In the genomic region with DNA sequence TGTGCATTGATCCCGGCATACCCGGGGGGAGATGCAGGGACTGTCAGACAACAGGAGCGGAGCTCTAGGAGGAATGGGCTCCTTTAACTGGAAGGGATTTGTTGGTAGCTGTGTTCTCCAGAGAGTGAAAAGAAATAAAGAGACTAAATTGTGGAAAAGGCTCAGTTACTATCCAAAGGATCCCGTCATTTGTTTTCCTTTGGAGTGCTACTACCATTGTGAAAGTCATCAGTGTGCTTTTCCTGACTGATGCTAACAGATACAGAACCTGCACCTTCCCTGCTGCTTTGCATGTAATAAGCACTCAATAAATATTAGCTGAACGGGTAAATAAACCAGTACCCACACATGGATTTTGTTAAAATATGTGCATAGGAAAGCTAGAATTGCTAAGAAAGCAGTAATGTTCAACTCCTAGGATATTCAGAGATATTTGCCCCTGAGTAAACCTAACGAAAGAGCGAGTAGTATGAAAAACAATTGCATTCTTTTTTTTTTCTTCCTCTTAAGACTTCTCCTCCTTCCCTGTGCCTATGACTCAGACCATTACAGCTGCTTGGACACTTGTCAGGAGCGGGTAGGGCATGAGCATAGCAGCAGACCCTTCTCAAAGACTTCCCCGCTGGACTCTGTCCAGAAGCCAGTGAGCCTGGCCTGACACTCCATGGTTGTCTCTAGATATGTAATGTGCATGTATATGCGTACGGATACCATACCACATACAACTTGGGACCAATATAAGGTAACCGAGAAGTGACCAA, we compare ENCODE assay signal across 11 cellular contexts. TPM values are rescaled to one million over a fixed set of nuclear protein-coding genes. Genes with fewer than 3 reads are reported as not detected.
DNase-seq lines count a peak whose midpoint lies in the region; ATAC-seq and TF ChIP-seq lines count a peak whose summit lies in the region.
"Had no signal": no experiment of that assay in that cellular context is flagged by ENCODE, and none has a peak within 500 bp of the region (broad histone marks: within the 10 kb centered on the region; RNA-seq: fewer than 3 reads in every experiment).

No MANE protein-coding gene starts in this region.

- CTCF ChIA-PET in CD4-positive, alpha-beta T cell (lab: Charles Lee) = interaction anchor here (1.4 kb wide), 1 partner anchor 17 kb away, joined by 3 read pairs; no protein-coding TSS in a partner anchor

- peak overlapping the region in 13 of 21 experiments; percentile 1 to 71 (median 29) for H3K27ac ChIP-seq in skin epidermis
- no peak overlapping the region for H3K27ac ChIP-seq in CD4-positive, alpha-beta T cell (ENCODE audit: low read depth, low read length)

- H3K4me3 Mint-ChIP-seq in CD4-positive, alpha-beta T cell = no peak overlapping the region
- H3K4me3 Mint-ChIP-seq in activated T-cell treated with anti-CD3 and anti-CD28 coated beads, Interleukin-2, amount 50 U/mL, for 4 hours = no peak overlapping the region
- no peak overlapping the region for H3K4me3 Mint-ChIP-seq in endothelial cell (ENCODE audit: unreplicated experiment)
- H3K4me3 Mint-ChIP-seq: type B pancreatic cell had no signal

- POLR2A ChIA-PET in CD4-positive, alpha-beta T cell (lab: Charles Lee) = no interaction called here

- H3K9me3 Mint-ChIP-seq in CD4-positive, alpha-beta T cell = no peaks in the 10 kb centered on the region
- H3K9me3 Mint-ChIP-seq in activated T-cell treated with anti-CD3 and anti-CD28 coated beads, Interleukin-2, amount 50 U/mL, for 4 hours = no peaks in the 10 kb centered on the region
- H3K9me3 Mint-ChIP-seq in endothelial cell (ENCODE audit: unreplicated experiment) = no peaks in the 10 kb centered on the region
- H3K9me3 Mint-ChIP-seq: type B pancreatic cell had no signal

- H3K4me1 Mint-ChIP-seq in CD4-positive, alpha-beta T cell (ENCODE audit: low read depth) = no peaks in the 10 kb centered on the region
- no peaks in the 10 kb centered on the region for H3K4me1 Mint-ChIP-seq in activated T-cell treated with anti-CD3 and anti-CD28 coated beads, Interleukin-2, amount 50 U/mL, for 4 hours (ENCODE audit: low read depth)
- H3K4me1 Mint-ChIP-seq in endothelial cell (ENCODE audit: unreplicated experiment) = peaks cover 7% of the 10 kb centered on the region

- ATAC-seq in left lobe of liver = peak; percentile 34
- no peak for ATAC-seq in CD4-positive, alpha-beta T cell (ENCODE audit: poor library complexity)
- ATAC-seq in activated T-cell treated with anti-CD3 and anti-CD28 coated beads, Interleukin-2, amount 50 U/mL, for 4 hours = no peak

- no peaks in the 10 kb centered on the region for H3K27me3 Mint-ChIP-seq in CD4-positive, alpha-beta T cell
- no peaks in the 10 kb centered on the region for H3K27me3 Mint-ChIP-seq in activated T-cell treated with anti-CD3 and anti-CD28 coated beads, Interleukin-2, amount 50 U/mL, for 4 hours (ENCODE audit: low read depth)
- no peaks in the 10 kb centered on the region for H3K27me3 Mint-ChIP-seq in endothelial cell (ENCODE audit: unreplicated experiment)
- H3K27me3 Mint-ChIP-seq: type B pancreatic cell had no signal

- no peak overlapping the region for H3K4me3 ChIP-seq in skin epidermis

- no peaks in the 10 kb centered on the region for H3K9me3 ChIP-seq in CD4-positive, alpha-beta T cell (ENCODE audit: control insufficient read depth, low read length)

- no peaks in the 10 kb centered on the region for H3K36me3 Mint-ChIP-seq in CD4-positive, alpha-beta T cell (ENCODE audit: low read depth)
- H3K36me3 Mint-ChIP-seq in activated T-cell treated with anti-CD3 and anti-CD28 coated beads, Interleukin-2, amount 50 U/mL, for 4 hours (ENCODE audit: insufficient read depth) = no peaks in the 10 kb centered on the region
- H3K36me3 Mint-ChIP-seq in endothelial cell (ENCODE audit: low read depth, unreplicated experiment) = peaks cover 4% of the 10 kb centered on the region

- DNase-seq in HT1080 (ENCODE audit: low read depth) (peak; percentile 67), dermis blood vessel endothelial cell (peak; percentile 12), left lobe of liver (ENCODE audit: low spot score) (no peak), ureter (ENCODE audit: low spot score) (no peak), endothelial cell (ENCODE audit: low spot score) (no peak)
- DNase-seq in CD4-positive, alpha-beta T cell = no peak
- no peak for DNase-seq in activated T-cell treated with anti-CD3 and anti-CD28 coated beads, Interleukin-2, amount 50 U/mL, for 4 hours
- DNase-seq: stimulated activated CD4-positive, alpha-beta T cell treated with anti-CD3 and anti-CD28 coated beads, Interleukin-2, amount 100 ng/mL, for 24 hours; SW 1271 had no signal

- intact Hi-C loops in CD4-positive, alpha-beta T cell (cut with DNase I, micrococcal nuclease) = no loop called here

- no peaks in the 10 kb centered on the region for H3K27me3 ChIP-seq in CD4-positive, alpha-beta T cell (ENCODE audit: control insufficient read depth, insufficient read depth, low read length)

- H3K27ac Mint-ChIP-seq in CD4-positive, alpha-beta T cell = no peak overlapping the region
- no peak overlapping the region for H3K27ac Mint-ChIP-seq in endothelial cell (ENCODE audit: unreplicated experiment)
- H3K27ac Mint-ChIP-seq: type B pancreatic cell had no signal

- no peak for TF ChIP-seq CTCF in CD4-positive, alpha-beta T cell (IDR thresholded peaks at IDR 0.05)
- no peak for TF ChIP-seq CTCF in endothelial cell (IDR thresholded peaks at IDR 0.05; ENCODE audit: unreplicated experiment)

RNA-seq across cellular contexts. Expression of gene PTGFRN, which starts 41.6 kb away (rescaled TPM):
- total RNA-seq in HT1080 (2014; rRNA removed; shearing (Covaris generic)) = 48.7 and 54.1 TPM in 2 replicates
- polyA plus RNA-seq in HT1080 (2015; cell fraction: cytosol; rRNA removed) = 94.4 and 124 TPM in 2 replicates
- polyA plus RNA-seq in HT1080 (2015; cell fraction: nucleus; rRNA removed) = 152 and 164 TPM in 2 replicates
- total RNA-seq in dermis blood vessel endothelial cell = 71.8 and 76.4 TPM in 2 replicates
- total RNA-seq in left lobe of liver = 11.9 TPM
- 103 TPM for total RNA-seq in ureter
- total RNA-seq in CD4-positive, alpha-beta T cell = under 1 TPM; 0.38 to 0.45 TPM
- total RNA-seq in activated T-cell treated with anti-CD3 and anti-CD28 coated beads, Interleukin-2, amount 50 U/mL, for 4 hours = 10 to 100 TPM in 2 of 3 donors, 1 to 10 TPM in 1; 10.0 to 17.0 (median 15.5) TPM
- total RNA-seq in endothelial cell (ENCODE audit: unreplicated experiment) = 23.7 TPM

RNA-seq across cellular contexts. Expression of gene CD101, which starts 50.2 kb away (rescaled TPM):
- total RNA-seq in HT1080 (2014; rRNA removed; shearing (Covaris generic)) = 0.03 and 0.06 TPM in 2 replicates
- 0.09 and 0.52 TPM in 2 replicates for polyA plus RNA-seq in HT1080 (2015; cell fraction: cytosol; rRNA removed)
- polyA plus RNA-seq in HT1080 (2015; cell fraction: nucleus; rRNA removed) = 0.87 and 1.1 TPM in 2 replicates
- total RNA-seq in dermis blood vessel endothelial cell (0.17 and 0.19 TPM in 2 replicates), left lobe of liver (0.15 TPM), ureter (1.1 TPM), endothelial cell (ENCODE audit: unreplicated experiment) (0.10 TPM)
- total RNA-seq in CD4-positive, alpha-beta T cell = 1 to 10 TPM; 2.1 to 2.2 TPM
- 1 to 10 TPM in 2 of 3 donors, under 1 TPM in 1; 0.65 to 1.2 (median 1.2) TPM for total RNA-seq in activated T-cell treated with anti-CD3 and anti-CD28 coated beads, Interleukin-2, amount 50 U/mL, for 4 hours

Comparison
In these comparisons a context has a peak if more than half of its experiments do, and no peak if none do; other contexts are left out.
1. DNase-seq: peak in HT1080 (single experiment) and dermis blood vessel endothelial cell (single experiment); none in left lobe of liver (single experiment), ureter (single experiment), CD4-positive, alpha-beta T cell (0 of 10), activated T-cell treated with anti-CD3 and anti-CD28 coated beads, Interleukin-2, amount 50 U/mL, for 4 hours (single experiment) and endothelial cell (single experiment).